In genomic region chr13:47930649-47931165, GRCh38 we compare ENCODE assay signal across 22 cellular contexts.
"Had no signal": no experiment of that assay in that cellular context is flagged by ENCODE, and none has a peak within 500 bp of the region (broad histone marks: within the 10 kb centered on the region; RNA-seq: fewer than 3 reads in every experiment).

No MANE protein-coding gene starts in this region.

- H3K36me3 ChIP-seq: esophagus squamous epithelium, gastrocnemius medialis, heart right ventricle, left lung, lower lobe of right lung had no signal

- ATAC-seq: esophagus mucosa, gastrocnemius medialis, heart right ventricle, left cardiac atrium, left lung, left ventricle myocardium superior, lower lobe of right lung had no signal

- H3K27me3 ChIP-seq: dorsolateral prefrontal cortex, esophagus squamous epithelium, gastrocnemius medialis, heart right ventricle, left lung had no signal

- DNase-seq: dermis blood vessel endothelial cell; dorsolateral prefrontal cortex; effector CD4-positive, alpha-beta T cell; effector memory CD4-positive, alpha-beta T cell; endodermal cell; erythroblast; esophagus squamous epithelium; foreskin fibroblast; foreskin melanocyte; gastrocnemius medialis; glutamatergic neuron; head of caudate nucleus; heart right ventricle; hippocampal formation; left cardiac atrium; left lung; left ventricle myocardium superior; lower lobe of right lung; mesendoderm; midbrain had no signal

- H3K4me1 ChIP-seq: esophagus squamous epithelium, left lung, lower lobe of right lung had no signal

- H3K9me3 ChIP-seq: esophagus squamous epithelium, gastrocnemius medialis, heart right ventricle, left lung, lower lobe of right lung had no signal

- H3K4me3 ChIP-seq: coronary artery, dorsolateral prefrontal cortex, esophagus squamous epithelium, gastrocnemius medialis, heart right ventricle, left lung, lower lobe of right lung had no signal

- H3K27ac Mint-ChIP-seq: endodermal cell had no signal

- H3K4me3 Mint-ChIP-seq: endodermal cell had no signal
